ENCODE assay signal across 23 cellular contexts in the genomic region with DNA sequence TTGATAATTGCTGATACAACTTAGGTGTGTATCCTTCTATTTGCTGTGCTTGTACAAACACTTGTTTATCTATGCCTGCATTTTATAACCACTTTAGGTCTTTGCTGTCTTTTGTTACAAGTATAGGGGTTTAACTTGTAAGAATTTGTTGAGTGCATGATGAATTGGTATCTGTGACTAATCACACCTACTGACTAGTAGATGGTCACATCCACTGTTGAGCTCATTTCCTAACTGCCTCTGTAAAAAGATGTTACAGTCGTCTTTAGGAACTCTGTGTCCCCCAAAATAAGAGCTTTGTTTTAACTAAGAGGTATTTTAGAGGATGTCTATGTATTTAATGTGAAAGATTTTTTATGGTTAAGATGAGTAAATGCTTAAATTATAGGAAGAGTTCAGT. TPM values are rescaled to one million over a fixed set of nuclear protein-coding genes. Genes with fewer than 3 reads are reported as not detected.
DNase-seq lines count a peak whose midpoint lies in the region; ATAC-seq and TF ChIP-seq lines count a peak whose summit lies in the region.
"Had no signal": no experiment of that assay in that cellular context is flagged by ENCODE, and none has a peak within 500 bp of the region (broad histone marks: within the 10 kb centered on the region; RNA-seq: fewer than 3 reads in every experiment).

No MANE protein-coding gene starts in this region.

- in situ Hi-C loops in gastrocnemius medialis (cut with MboI; ENCODE audit: low sequenced_read_pairs in 4 of 4), result no loop called here

- H3K27me3 ChIP-seq in cardiac muscle cell (no peaks in the 10 kb centered on the region), gastrocnemius medialis (no peaks in the 10 kb centered on the region)
- H3K27me3 ChIP-seq: body of pancreas, sigmoid colon, vagina had no signal

- TF ChIP-seq POLR2A in gastrocnemius medialis (IDR thresholded peaks at IDR 0.05), result no peak

- H3K4me1 ChIP-seq in cardiac muscle cell (ENCODE audit: low read depth) (peaks cover 83% of the 10 kb centered on the region), gastrocnemius medialis (peaks cover 81 to 82% of the 10 kb centered on the region in 2 donors)

- no peak overlapping the region for H3K4me3 ChIP-seq in cardiac muscle cell
- H3K4me3 ChIP-seq in gastrocnemius medialis, result no peak overlapping the region
- H3K4me3 ChIP-seq: body of pancreas, lung, sigmoid colon, vagina had no signal

- H3K36me3 ChIP-seq in cardiac muscle cell (no peaks in the 10 kb centered on the region), gastrocnemius medialis (no peaks in the 10 kb centered on the region)
- H3K36me3 ChIP-seq: sigmoid colon, vagina had no signal

- intact Hi-C loops in Right ventricle myocardium inferior (cut with DNase I) (loop anchor here (2.0 kb wide), 1 partner anchor 59 kb away; no protein-coding TSS in a partner anchor), gastrocnemius medialis (cut with DNase I; ENCODE audit: low total_unique reads) (no loop called here)

- H3K27ac ChIP-seq in cardiac muscle cell, result peak overlapping the region; percentile 90
- H3K27ac ChIP-seq in gastrocnemius medialis, result peak overlapping the region; percentile 44 to 80 (median 56)
- H3K27ac ChIP-seq: body of pancreas, sigmoid colon, vagina had no signal

- H3K9me3 ChIP-seq in cardiac muscle cell (ENCODE audit: low read depth) (no peaks in the 10 kb centered on the region), gastrocnemius medialis (no peaks in the 10 kb centered on the region)
- H3K9me3 ChIP-seq: body of pancreas, sigmoid colon, vagina had no signal

- DNase-seq in cardiac muscle cell (ENCODE audit: low read depth in 1 of 2, low spot score in 1 of 2) (no peak), Right ventricle myocardium inferior (ENCODE audit: missing footprints) (no peak), HT1080 (ENCODE audit: low read depth) (peak; percentile 63), dermis blood vessel endothelial cell (peak; percentile 39), gastrocnemius medialis (no peak), NCI-H1105 treated with DMSO at 0.1 percent for 48 hours (lab: John Stamatoyannopoulos, UW) (no peak)
- no peak for DNase-seq in stimulated activated CD4-positive, alpha-beta T cell treated with anti-CD3 and anti-CD28 coated beads, Interleukin-2, amount 100 ng/mL, for 48 hours
- DNase-seq: activated CD4-positive, alpha-beta T cell treated with anti-CD3 and anti-CD28 coated beads, Interleukin-2, amount 10 ng/mL, durations not matched to agents 24 days and 14 days; body of pancreas; cortex of kidney; erythroblast; H9; KBM-7; NCI-H1092; NCI-H774; sigmoid colon; stimulated activated CD4-positive, alpha-beta T cell treated with anti-CD3 and anti-CD28 coated beads, Interleukin-2, amount 100 ng/mL, for 24 hours; substantia nigra had no signal

- ATAC-seq in Right ventricle myocardium inferior (no peak), gastrocnemius medialis (no peak), HG03039 (IDR thresholded peaks at IDR 0.05; ENCODE audit: unreplicated experiment) (no peak)
- ATAC-seq: activated naive CD4-positive, alpha-beta T cell treated with anti-CD3 and anti-CD28 coated beads, Interleukin-2, amount 50 U/mL, for 72 hours; body of pancreas; Panc1 had no signal

- no peak for TF ChIP-seq CTCF in cardiac muscle cell (IDR thresholded peaks at IDR 0.05; ENCODE audit: low read depth, low read length)
- no peak for TF ChIP-seq CTCF in gastrocnemius medialis (IDR thresholded peaks at IDR 0.05 in 4 of 5, conservative IDR thresholded peaks at IDR 0.05 in 1 of 5)

RNA-seq across cellular contexts. Expression of gene KIAA1549L, which starts 58.2 kb away (rescaled TPM):
- total RNA-seq in cardiac muscle cell (4.4 and 5.5 TPM in 2 replicates), Right ventricle myocardium inferior (0.08 TPM), dermis blood vessel endothelial cell (4.4 and 4.8 TPM in 2 replicates), gastrocnemius medialis (under 1 TPM in 1 of 4 donors, not detected in 3; 0.09 TPM)
- 0.60 and 1.9 TPM in 2 replicates for polyA plus RNA-seq in cardiac muscle cell
- 45.2 and 60.7 TPM in 2 replicates for total RNA-seq in HT1080 (2014; rRNA removed; shearing (Covaris generic))
- polyA plus RNA-seq in HT1080 (2015; cell fraction: cytosol; rRNA removed), result 32.1 and 43.0 TPM in 2 replicates
- 41.9 and 53.9 TPM in 2 replicates for polyA plus RNA-seq in HT1080 (2015; cell fraction: nucleus; rRNA removed)
- total RNA-seq: activated CD4-positive, alpha-beta T cell treated with anti-CD3 and anti-CD28 coated beads, Interleukin-2, amount 10 ng/mL, durations not matched to agents 24 days and 14 days; activated naive CD4-positive, alpha-beta T cell treated with anti-CD3 and anti-CD28 coated beads, Interleukin-2, amount 50 U/mL, for 72 hours had no signal

Comparison
In these comparisons a context has a peak if more than half of its experiments do, and no peak if none do; other contexts are left out.
1. DNase-seq: peak in HT1080 (single experiment) and dermis blood vessel endothelial cell (single experiment); none in cardiac muscle cell (0 of 2), Right ventricle myocardium inferior (single experiment), gastrocnemius medialis (0 of 2), stimulated activated CD4-positive, alpha-beta T cell treated with anti-CD3 and anti-CD28 coated beads, Interleukin-2, amount 100 ng/mL, for 48 hours (0 of 2) and NCI-H1105 treated with DMSO at 0.1 percent for 48 hours (single experiment).